ENCODE assay signal across 22 cellular contexts in genomic region chr4:7632341-7632740, GRCh38.
DNase-seq lines count a peak whose midpoint lies in the region; ATAC-seq and TF ChIP-seq lines count a peak whose summit lies in the region.
"Had no signal": no experiment of that assay in that cellular context is flagged by ENCODE, and none has a peak within 500 bp of the region (broad histone marks: within the 10 kb centered on the region; RNA-seq: fewer than 3 reads in every experiment).

No MANE protein-coding gene starts in this region.

- H3K4me3 ChIP-seq in heart right ventricle = no peak overlapping the region

- peaks cover 6 to 46% (median 23%) of the 10 kb centered on the region in 9 donors for H3K4me1 ChIP-seq in heart right ventricle

- H3K9me3 ChIP-seq in heart right ventricle = no peaks in the 10 kb centered on the region

- no peak for ATAC-seq in natural killer cell treated with Interleukin-12 subunit alpha and Interleukin-12 subunit beta and Interleukin-15 and Interleukin-18, amount 100 ng/mL, for 72 hours
- ATAC-seq in natural killer cell (no peak), heart right ventricle (peak in 6 of 8 donors; percentile 11 to 56 (median 46))
- ATAC-seq: HCT116 had no signal

- H3K36me3 Mint-ChIP-seq in natural killer cell treated with Interleukin-12 subunit alpha and Interleukin-12 subunit beta and Interleukin-15 and Interleukin-18, amount 100 ng/mL, for 72 hours = no peaks in the 10 kb centered on the region
- no peaks in the 10 kb centered on the region for H3K36me3 Mint-ChIP-seq in natural killer cell

- DNase-seq in NCI-H1694 treated with DMSO at 0.1 percent for 48 hours (lab: John Stamatoyannopoulos, UW) = peak; percentile 14
- no peak for DNase-seq in NCI-H1694 (lab: John Stamatoyannopoulos, UW)
- DNase-seq in natural killer cell treated with Interleukin-12 subunit alpha and Interleukin-12 subunit beta and Interleukin-15 and Interleukin-18, amount 100 ng/mL, for 72 hours (ENCODE audit: low spot score) = no peak
- DNase-seq in natural killer cell = no peak
- no peak for DNase-seq in heart right ventricle
- DNase-seq in retina = no peak
- no peak for DNase-seq in NCI-H510A (lab: John Stamatoyannopoulos, UW)
- no peak for DNase-seq in iPS-NIHi7 (ENCODE audit: extremely low spot score)
- DNase-seq: 8988T; AML-193; Calu3; CD8-positive, alpha-beta memory T cell; DMS53; GF-D8; Kasumi-1; NCI-H1930; NCI-H226; NCI-H524 treated with DMSO at 0.1 percent for 48 hours; NCI-H82; OCI-M1; SHP77 had no signal

- TF ChIP-seq CTCF in natural killer cell (IDR thresholded peaks at IDR 0.05) (no peak), heart right ventricle (IDR thresholded peaks at IDR 0.05) (no peak)

- WGBS in heart right ventricle, 2 donors = 13 to 35% methylated on average over 12 of the region's 12 CpGs

- H3K27me3 Mint-ChIP-seq in natural killer cell treated with Interleukin-12 subunit alpha and Interleukin-12 subunit beta and Interleukin-15 and Interleukin-18, amount 100 ng/mL, for 72 hours = peaks cover 0 to 8% of the 10 kb centered on the region in 2 donors
- H3K27me3 Mint-ChIP-seq in natural killer cell (ENCODE audit: low read depth in 2 of 2) = peaks cover 22 to 24% of the 10 kb centered on the region in 2 donors

- H3K27ac ChIP-seq in heart right ventricle = no peak overlapping the region

- no peaks in the 10 kb centered on the region for H3K9me3 Mint-ChIP-seq in natural killer cell treated with Interleukin-12 subunit alpha and Interleukin-12 subunit beta and Interleukin-15 and Interleukin-18, amount 100 ng/mL, for 72 hours
- H3K9me3 Mint-ChIP-seq in natural killer cell = no peaks in the 10 kb centered on the region

- peaks cover 0 to 29% (median 22%) of the 10 kb centered on the region in 7 donors for H3K27me3 ChIP-seq in heart right ventricle

- no peaks in the 10 kb centered on the region for H3K36me3 ChIP-seq in heart right ventricle

- H3K4me3 Mint-ChIP-seq in natural killer cell treated with Interleukin-12 subunit alpha and Interleukin-12 subunit beta and Interleukin-15 and Interleukin-18, amount 100 ng/mL, for 72 hours = no peak overlapping the region
- H3K4me3 Mint-ChIP-seq in natural killer cell = no peak overlapping the region
- H3K4me3 Mint-ChIP-seq: CD8-positive, alpha-beta memory T cell had no signal

- intact Hi-C loops in natural killer cell (cut with micrococcal nuclease) (no loop called here), heart right ventricle (cut with DNase I) (loop anchor here in 1 of 10 donors (5.0 kb wide), 1 partner anchor 115 kb away; no protein-coding TSS in a partner anchor)

- peaks cover 29 to 33% of the 10 kb centered on the region in 2 donors for H3K4me1 Mint-ChIP-seq in natural killer cell treated with Interleukin-12 subunit alpha and Interleukin-12 subunit beta and Interleukin-15 and Interleukin-18, amount 100 ng/mL, for 72 hours (ENCODE audit: low read depth in 2 of 2)
- peaks cover 23 to 37% of the 10 kb centered on the region in 2 donors for H3K4me1 Mint-ChIP-seq in natural killer cell

- H3K27ac Mint-ChIP-seq in natural killer cell treated with Interleukin-12 subunit alpha and Interleukin-12 subunit beta and Interleukin-15 and Interleukin-18, amount 100 ng/mL, for 72 hours = peak overlapping the region; percentile 14 to 33
- no peak overlapping the region for H3K27ac Mint-ChIP-seq in natural killer cell

Comparison
In these comparisons a context has a peak if more than half of its experiments do, and no peak if none do; other contexts are left out.
1. H3K27ac Mint-ChIP-seq: peak in natural killer cell treated with Interleukin-12 subunit alpha and Interleukin-12 subunit beta and Interleukin-15 and Interleukin-18, amount 100 ng/mL, for 72 hours (2 of 2); none in natural killer cell (0 of 2).
2. ATAC-seq: peak in heart right ventricle (6 of 8); none in natural killer cell treated with Interleukin-12 subunit alpha and Interleukin-12 subunit beta and Interleukin-15 and Interleukin-18, amount 100 ng/mL, for 72 hours (0 of 2) and natural killer cell (0 of 3).